37 cellular contexts compared by ENCODE assay signal in the genomic region with DNA sequence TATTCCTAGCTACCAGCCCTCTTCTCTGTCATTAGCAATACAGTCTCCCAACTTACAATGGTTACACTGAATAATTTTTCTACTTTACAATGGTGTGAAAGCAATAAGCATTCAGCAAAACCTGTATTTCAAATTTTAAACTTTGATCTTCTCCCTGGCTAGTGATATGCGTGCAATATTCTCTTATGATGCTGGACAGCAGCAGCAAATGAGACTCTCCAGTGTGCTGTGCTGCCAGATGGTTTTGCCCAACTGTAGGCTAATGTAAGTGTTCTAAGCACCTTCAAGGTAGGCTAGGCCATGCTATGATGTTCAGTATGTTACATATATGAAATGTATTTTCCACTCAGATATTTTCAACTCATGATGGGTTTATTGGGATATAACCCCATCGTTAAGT. TPM values are rescaled to one million over a fixed set of nuclear protein-coding genes. Genes with fewer than 3 reads are reported as not detected.
"Had no signal": no experiment of that assay in that cellular context is flagged by ENCODE, and none has a peak within 500 bp of the region (broad histone marks: within the 10 kb centered on the region; RNA-seq: fewer than 3 reads in every experiment).

No MANE protein-coding gene starts in this region.

- H3K27me3 ChIP-seq: adrenal gland, ascending aorta, body of pancreas, brain microvascular endothelial cell, breast epithelium, cardiac muscle cell had no signal

- H3K4me3 ChIP-seq: adrenal gland, ascending aorta, body of pancreas, breast epithelium, cardiac muscle cell had no signal

- H3K36me3 ChIP-seq: adrenal gland, ascending aorta, brain microvascular endothelial cell, breast epithelium, cardiac muscle cell had no signal

- H3K27ac ChIP-seq: adrenal gland, ascending aorta, body of pancreas, brain microvascular endothelial cell, breast epithelium, cardiac muscle cell had no signal

- DNase-seq: activated effector memory CD4-positive, alpha-beta T cell treated with anti-CD3 and anti-CD28 coated beads, Interleukin-2, amount 50 U/mL, for 16 hours; activated effector memory CD4-positive, alpha-beta T cell treated with Interleukin-2 at 50 U/mL for 16 hours; activated gamma-delta T cell; activated gamma-delta T cell treated with Interleukin-2 at 50 U/mL for 16 hours; activated naive CD4-positive, alpha-beta T cell; activated naive CD4-positive, alpha-beta T cell treated with anti-CD3 and anti-CD28 coated beads for 36 hours; activated naive CD4-positive, alpha-beta T cell treated with anti-CD3 and anti-CD28 coated beads, Interleukin-2, amount 10 ng/mL, durations not matched to agents 7 days and 5 days; activated naive CD4-positive, alpha-beta T cell treated with anti-CD3 and anti-CD28 coated beads, Interleukin-2, amount 50 U/mL, for 16 hours; activated naive CD4-positive, alpha-beta T cell treated with Interleukin-2 at 50 U/mL for 16 hours; activated naive CD8-positive, alpha-beta T cell treated with anti-CD3 and anti-CD28 coated beads for 36 hours; activated naive CD8-positive, alpha-beta T cell treated with anti-CD3 and anti-CD28 coated beads, Interleukin-2, amount 10 ng/mL, durations not matched to agents 7 days and 5 days; activated naive CD8-positive, alpha-beta T cell treated with anti-CD3 and anti-CD28 coated beads, Interleukin-2, amount 50 U/mL, for 24 hours; activated T-cell treated with anti-CD3 and anti-CD28 coated beads, Interleukin-2, amount 50 U/mL, for 1 hour; activated T-cell treated with anti-CD3 and anti-CD28 coated beads, Interleukin-2, amount 50 U/mL, for 24 hours; activated T-cell treated with anti-CD3 and anti-CD28 coated beads, Interleukin-2, amount 50 U/mL, for 4 hours; activated T-cell treated with anti-CD3 and anti-CD28 coated beads, Interleukin-2, amount 50 U/mL, for 48 hours; activated T-cell treated with anti-CD3 and anti-CD28 coated beads, Interleukin-2, amount 50 U/mL, for 72 hours; adrenal gland; amniotic stem cell; amygdala; anterior cingulate cortex; aorta; body of pancreas; brain microvascular endothelial cell; caudate nucleus; central memory CD4-positive, alpha-beta T cell; cerebellar nuclear complex had no signal

- ATAC-seq: activated naive CD4-positive, alpha-beta T cell treated with anti-CD3 and anti-CD28 coated beads, Interleukin-2, amount 50 U/mL, for 72 hours; activated naive CD8-positive, alpha-beta T cell treated with anti-CD3 and anti-CD28 coated beads, Interleukin-2, amount 50 U/mL, for 24 hours; activated T-cell treated with anti-CD3 and anti-CD28 coated beads, Interleukin-2, amount 50 U/mL, for 4 hours; activated T-cell treated with anti-CD3 and anti-CD28 coated beads, Interleukin-2, amount 50 U/mL, for 72 hours; activated T-helper 17 cell treated with anti-CD3 and anti-CD28 coated beads, Interleukin-2, amount 50 U/mL, for 72 hours; body of pancreas had no signal

- H3K9me3 ChIP-seq: adrenal gland, ascending aorta, body of pancreas, breast epithelium had no signal

- H3K4me1 ChIP-seq: adrenal gland, ascending aorta, breast epithelium had no signal

- FAIRE-seq: astrocyte, bronchial epithelial cell had no signal

RNA-seq across cellular contexts. Expression of gene GAR1, which starts 5.9 kb away (rescaled TPM):
- total RNA-seq: ascending aorta had no signal

RNA-seq across cellular contexts. Expression of gene CFI, which starts 7.9 kb away (rescaled TPM):
- total RNA-seq: activated naive CD4-positive, alpha-beta T cell treated with anti-CD3 and anti-CD28 coated beads for 36 hours; activated naive CD4-positive, alpha-beta T cell treated with anti-CD3 and anti-CD28 coated beads, Interleukin-2, amount 50 U/mL, for 72 hours; activated naive CD8-positive, alpha-beta T cell treated with anti-CD3 and anti-CD28 coated beads for 36 hours; activated naive CD8-positive, alpha-beta T cell treated with anti-CD3 and anti-CD28 coated beads, Interleukin-2, amount 10 ng/mL, durations not matched to agents 7 days and 5 days; activated T-helper 17 cell treated with anti-CD3 and anti-CD28 coated beads, Interleukin-2, amount 50 U/mL, for 72 hours; astrocyte; bronchial epithelial cell; chondrocyte had no signal

RNA-seq across cellular contexts. Expression of gene RRH, which starts 18.1 kb away (rescaled TPM):
- total RNA-seq: activated naive CD4-positive, alpha-beta T cell treated with anti-CD3 and anti-CD28 coated beads for 36 hours; activated naive CD8-positive, alpha-beta T cell treated with anti-CD3 and anti-CD28 coated beads for 36 hours; activated naive CD8-positive, alpha-beta T cell treated with anti-CD3 and anti-CD28 coated beads, Interleukin-2, amount 10 ng/mL, durations not matched to agents 7 days and 5 days; ascending aorta; body of pancreas; cardiac muscle cell; chondrocyte had no signal
- polyA plus RNA-seq: aorta had no signal

RNA-seq across cellular contexts. Expression of gene LRIT3, which starts 38.2 kb away (rescaled TPM):
- total RNA-seq: activated T-helper 1 cell treated with anti-CD3 and anti-CD28 coated beads, Interleukin-12 subunit alpha, Interleukin-12 subunit beta, Interleukin-2, Interleukin-4 antibody, amounts not matched to agents 30 ng/mL and 10 ng/mL and 1 ng/mL, durations not matched to agents 14 hours and 24 hours and 36 hours; ascending aorta; cardiac septum had no signal
